In the genomic region with DNA sequence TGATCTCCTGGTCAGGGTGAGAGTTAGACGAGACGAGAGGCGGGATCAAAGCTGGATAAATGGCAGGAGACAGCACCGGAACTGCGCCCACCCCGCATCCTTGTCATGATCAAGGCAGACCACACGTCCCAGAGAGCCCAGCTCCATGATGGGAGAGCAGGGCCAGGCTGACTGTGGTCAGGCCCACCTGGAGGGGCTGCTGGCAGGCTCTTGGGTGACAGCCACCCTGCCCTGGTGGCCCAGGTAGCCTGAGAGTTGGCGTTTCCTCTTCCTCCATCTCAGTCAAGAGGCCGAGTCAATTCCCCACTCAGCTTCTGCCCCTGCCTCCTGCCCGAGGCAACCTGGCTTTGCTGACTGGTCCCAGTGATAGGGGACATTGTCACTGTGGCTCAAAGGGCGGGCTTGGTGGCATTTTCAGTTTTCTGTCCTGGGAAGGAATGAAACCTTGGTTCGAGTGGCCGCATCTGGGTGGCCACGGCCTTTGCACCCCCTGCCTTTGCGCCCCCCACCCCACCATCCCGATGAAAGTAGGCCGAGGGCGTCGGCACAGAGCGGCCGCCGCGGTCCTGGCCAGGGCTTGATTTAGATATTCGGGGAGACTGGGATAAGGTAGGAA, we compare ENCODE assay signal across 13 cellular contexts.
A peak's percentile ranks its signal among the peaks of the same experiment; 100 is the strongest.
DNase-seq lines count a peak whose midpoint lies in the region; ATAC-seq and TF ChIP-seq lines count a peak whose summit lies in the region.
"Had no signal": no experiment of that assay in that cellular context is flagged by ENCODE, and none has a peak within 500 bp of the region (broad histone marks: within the 10 kb centered on the region; RNA-seq: fewer than 3 reads in every experiment).

No MANE protein-coding gene starts in this region.

- CTCF ChIA-PET in PC-3 (lab: Charles Lee) = no interaction called here

- no peaks in the 10 kb centered on the region for H3K9me3 ChIP-seq in PC-3 (ENCODE audit: low read length)
- H3K9me3 ChIP-seq in esophagus (ENCODE audit: control insufficient read depth in 2 of 2, insufficient read depth in 1 of 2, low read depth in 1 of 2, low read length in 1 of 2) = no peaks in the 10 kb centered on the region
- no peaks in the 10 kb centered on the region for H3K9me3 ChIP-seq in lung (ENCODE audit: control insufficient read depth in 2 of 2, insufficient read depth in 1 of 2, low read length in 1 of 2)
- no peaks in the 10 kb centered on the region for H3K9me3 ChIP-seq in suprapubic skin

- peaks cover 49% of the 10 kb centered on the region for H3K4me1 ChIP-seq in PC-3 (ENCODE audit: insufficient read depth, low read length)
- peaks cover 16 to 75% of the 10 kb centered on the region in 2 donors for H3K4me1 ChIP-seq in esophagus (ENCODE audit: control insufficient read depth in 2 of 2, insufficient read depth in 2 of 2, low read length in 1 of 2)
- H3K4me1 ChIP-seq in lung (ENCODE audit: control insufficient read depth in 2 of 2, insufficient read depth in 2 of 2, low read length in 2 of 2) = peaks cover 15 to 57% of the 10 kb centered on the region in 2 donors
- H3K4me1 ChIP-seq in suprapubic skin = peaks cover 100% of the 10 kb centered on the region

- H3K27me3 ChIP-seq in PC-3 (ENCODE audit: low read length) (no peaks in the 10 kb centered on the region), esophagus (ENCODE audit: control insufficient read depth in 1 of 2, insufficient read depth in 2 of 2, low read length in 2 of 2) (no peaks in the 10 kb centered on the region), lung (ENCODE audit: control insufficient read depth, insufficient read depth) (no peaks in the 10 kb centered on the region), suprapubic skin (no peaks in the 10 kb centered on the region)

- peak overlapping the region; percentile 100; the same call in 1 of the 2 replicates for H3K4me2 ChIP-seq in PC-3 (ENCODE audit: low read length)

- H3F3A ChIP-seq in PC-3 (ENCODE audit: low read length, unreplicated experiment) = peaks cover 4% of the 10 kb centered on the region

- no peak for ATAC-seq in PC-3
- ATAC-seq in lung (ENCODE audit: insufficient read depth, low FRiP score) = no peak
- no peak for ATAC-seq in HG03196 (IDR thresholded peaks at IDR 0.05; ENCODE audit: unreplicated experiment)
- ATAC-seq in GM18858 (IDR thresholded peaks at IDR 0.05; ENCODE audit: unreplicated experiment) = no peak
- ATAC-seq: effector memory CD8-positive, alpha-beta T cell had no signal

- peaks cover 35% of the 10 kb centered on the region for H4K20me1 ChIP-seq in PC-3 (ENCODE audit: low read length)

- H3K9ac ChIP-seq in PC-3 (ENCODE audit: low read length) = peak overlapping the region; percentile 99

- H3K79me2 ChIP-seq in PC-3 (ENCODE audit: low read length) = peaks cover 100% of the 10 kb centered on the region

- H3K36me3 ChIP-seq in PC-3 (ENCODE audit: low read depth, low read length) (peaks cover 40% of the 10 kb centered on the region), esophagus (ENCODE audit: control insufficient read depth in 2 of 2, insufficient read depth in 2 of 2, low read length in 1 of 2) (peaks cover 0 to 59% of the 10 kb centered on the region in 2 donors), lung (ENCODE audit: control insufficient read depth in 2 of 2, insufficient read depth in 2 of 2, low read length in 2 of 2) (peaks cover 0 to 52% of the 10 kb centered on the region in 2 donors), suprapubic skin (peaks cover 8% of the 10 kb centered on the region)

- H2AFZ ChIP-seq in PC-3 (ENCODE audit: low read length) = no peak overlapping the region

- no peak for TF ChIP-seq POLR2A in suprapubic skin (IDR thresholded peaks at IDR 0.05)

- peak overlapping the region; percentile 99 for H3K27ac ChIP-seq in PC-3 (ENCODE audit: low read length)
- H3K27ac ChIP-seq in esophagus (ENCODE audit: low read depth in 2 of 2, low read length in 1 of 2) = peak overlapping the region; percentile 97 to 98
- peak overlapping the region; percentile 82 to 91 for H3K27ac ChIP-seq in lung (ENCODE audit: low read depth in 1 of 2, low read length in 1 of 2)
- peak overlapping the region; percentile 98 for H3K27ac ChIP-seq in suprapubic skin
- H3K27ac ChIP-seq: HL-60 had no signal

- WGBS in esophagus, 2 donors = 43 to 45% methylated on average over 24 of the region's 24 CpGs
- 69 to 87% methylated on average over 24 of the region's 24 CpGs for WGBS in lung, 2 donors
- 32% methylated on average over 20 of the region's 24 CpGs for WGBS in suprapubic skin

- TF ChIP-seq EP300 in suprapubic skin (IDR thresholded peaks at IDR 0.05) = no peak

- intact Hi-C loops in PC-3 (cut with micrococcal nuclease) = loop anchor here (5.0 kb wide), 1 partner anchor 47 kb away; no protein-coding TSS in a partner anchor

- H3K4me3 ChIP-seq in PC-3 (ENCODE audit: low read length) (no peak overlapping the region), esophagus (ENCODE audit: low read depth in 1 of 2, low read length in 2 of 2) (no peak overlapping the region), lung (no peak overlapping the region), suprapubic skin (peak overlapping the region; percentile 79)

- BruUV-seq in PC-3 (replicated peaks; lab: Mats Ljungman, UMichigan) = no TSS peak

- TF ChIP-seq CTCF in PC-3 (conservative IDR thresholded peaks at IDR 0.05; ENCODE audit: low read depth, low read length) = no peak
- TF ChIP-seq CTCF in lung (IDR thresholded peaks at IDR 0.05; ENCODE audit: control extremely low read depth, extremely low read depth) = no peak
- TF ChIP-seq CTCF in suprapubic skin (IDR thresholded peaks at IDR 0.05) = no peak

- DNase-seq in PC-3 (no peak), lung (ENCODE audit: low spot score) (no peak), suprapubic skin (ENCODE audit: low spot score in 2 of 2) (peak; percentile 66 to 75), SKM-1 (lab: John Stamatoyannopoulos, UW; ENCODE audit: unreplicated experiment) (no peak), epidermal melanocyte (ENCODE audit: insufficient read length, low spot score) (no peak)
- DNase-seq: activated CD4-positive, alpha-beta T cell treated with anti-CD3 and anti-CD28 coated beads, Interleukin-2, amount 50 U/mL, for 4 hours; activated naive CD4-positive, alpha-beta T cell treated with anti-CD3 and anti-CD28 coated beads for 36 hours; effector memory CD8-positive, alpha-beta T cell; NCI-H1092 treated with DMSO at 0.1 percent for 48 hours had no signal

- H3K9me2 ChIP-seq in PC-3 (replicated peaks; ENCODE audit: low read length) = no peaks in the 10 kb centered on the region

- POLR2A ChIA-PET in PC-3 (lab: Charles Lee; ENCODE audit: unreplicated experiment) = interaction anchor here (0.6 kb wide), 1 partner anchor 8 kb away, joined by 4 read pairs; no protein-coding TSS in a partner anchor

Comparison
In these comparisons a context has a peak if more than half of its experiments do, and no peak if none do; other contexts are left out.
1. DNase-seq: peak in suprapubic skin (2 of 2); none in PC-3 (single experiment), lung (single experiment), SKM-1 (single experiment) and epidermal melanocyte (single experiment).
2. Peak in every context shown above with its lines, with median percentiles within 50 percentile points of each other: H3K27ac ChIP-seq.